In the genomic region with DNA sequence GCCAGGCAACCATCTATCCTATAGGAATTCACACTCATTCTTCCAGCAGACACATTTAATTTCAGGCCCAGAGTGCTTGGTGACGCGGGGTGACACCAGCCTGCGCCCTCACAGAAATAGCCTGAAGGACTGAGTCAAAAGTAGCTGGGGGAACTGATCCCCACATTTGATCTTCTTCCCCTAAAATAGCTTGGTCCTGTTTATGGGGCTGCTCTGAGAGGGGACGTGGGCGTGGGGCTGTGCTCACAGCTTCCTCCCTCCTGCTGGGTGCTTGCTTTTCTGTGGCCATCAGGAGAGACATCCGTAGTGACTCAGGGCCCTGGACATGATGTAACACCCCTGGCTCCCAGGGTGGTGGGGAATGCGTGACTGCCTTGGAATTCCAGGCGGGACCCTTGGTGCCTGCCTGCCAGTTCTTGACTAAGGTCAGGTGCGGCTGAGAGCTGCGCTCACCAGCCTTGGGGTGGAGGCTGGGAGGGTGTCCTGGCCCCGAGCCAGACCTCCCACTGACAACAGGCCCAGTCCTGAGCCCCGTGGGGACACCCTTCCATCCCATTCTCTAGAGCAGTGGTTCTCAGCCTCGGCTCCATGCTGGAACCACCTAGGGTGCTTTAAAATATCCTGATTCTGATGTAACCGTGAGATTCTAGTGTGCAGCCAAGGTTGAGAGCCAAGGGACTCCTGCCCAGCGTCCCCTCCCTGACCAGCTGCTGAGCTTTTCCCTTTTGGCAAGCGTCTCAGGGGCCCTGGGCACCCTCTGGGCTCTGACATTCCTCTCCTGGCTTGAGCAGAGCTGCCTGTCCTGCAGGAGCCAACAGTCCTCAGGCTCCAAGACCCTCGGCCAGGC, we compare ENCODE assay signal across 10 cellular contexts. TPM values are rescaled to one million over a fixed set of nuclear protein-coding genes. Genes with fewer than 3 reads are reported as not detected.
DNase-seq lines count a peak whose midpoint lies in the region; ATAC-seq and TF ChIP-seq lines count a peak whose summit lies in the region.
"Had no signal": no experiment of that assay in that cellular context is flagged by ENCODE, and none has a peak within 500 bp of the region (broad histone marks: within the 10 kb centered on the region; RNA-seq: fewer than 3 reads in every experiment).

No MANE protein-coding gene starts in this region.

- TF ChIP-seq CTCF in heart left ventricle (IDR thresholded peaks at IDR 0.05): no peak

- peak overlapping the region; percentile 20 to 82 (median 57) for H3K27ac ChIP-seq in heart left ventricle

- intact Hi-C loops in heart left ventricle (cut with DNase I): no loop called here

- no peaks in the 10 kb centered on the region for H3K36me3 Mint-ChIP-seq in T-helper 17 cell (ENCODE audit: low read depth)

- no peak overlapping the region for H3K4me3 ChIP-seq in heart left ventricle
- H3K4me3 ChIP-seq in skeletal muscle cell (ENCODE audit: low read depth, low read length): no peak overlapping the region

- 37 to 58% (median 48%) methylated on average over 13 to 17 of the region's 17 CpGs for WGBS in heart left ventricle, 4 donors

- peaks cover 3 to 51% (median 42%) of the 10 kb centered on the region in 12 donors for H3K4me1 ChIP-seq in heart left ventricle

- no peaks in the 10 kb centered on the region for H3K27me3 ChIP-seq in heart left ventricle

- TF ChIP-seq POLR2A in heart left ventricle (IDR thresholded peaks at IDR 0.05): no peak

- peak overlapping the region; percentile 19 for H3K4me3 Mint-ChIP-seq in T-helper 17 cell
- H3K4me3 Mint-ChIP-seq: activated B cell treated with CpG ODN at 0.5 μM for 24 hours, B cell had no signal

- H3K27ac Mint-ChIP-seq in T-helper 17 cell: peak overlapping the region; percentile 96
- H3K27ac Mint-ChIP-seq: activated B cell treated with CpG ODN at 0.5 μM for 24 hours, B cell had no signal

- H3K4me1 Mint-ChIP-seq in T-helper 17 cell: peaks cover 27% of the 10 kb centered on the region

- ATAC-seq in T-helper 17 cell (no peak), heart left ventricle (peak; percentile 63 to 80 (median 72)), GM21390 (IDR thresholded peaks at IDR 0.05; ENCODE audit: unreplicated experiment) (no peak)

- DNase-seq in DMS53 (lab: John Stamatoyannopoulos, UW): peak; percentile 51
- DNase-seq in DMS53 treated with DMSO at 0.1 percent for 48 hours (lab: John Stamatoyannopoulos, UW; ENCODE audit: unreplicated experiment): no peak
- no peak for DNase-seq in T-helper 17 cell
- DNase-seq in heart left ventricle: peak; percentile 44 to 80 (median 70)
- peak; percentile 93 for DNase-seq in skeletal muscle cell (ENCODE audit: low read depth)
- DNase-seq in SK-N-DZ (ENCODE audit: low spot score): no peak
- no peak for DNase-seq in NCI-H1694 (lab: John Stamatoyannopoulos, UW)
- DNase-seq: activated B cell treated with CpG ODN at 0.5 μM for 24 hours had no signal

- H3K9me3 ChIP-seq in T-helper 17 cell (ENCODE audit: control insufficient read depth, low read length, poor library complexity, severe bottlenecking) (no peaks in the 10 kb centered on the region), heart left ventricle (no peaks in the 10 kb centered on the region)

- H3K27me3 Mint-ChIP-seq in T-helper 17 cell: peaks cover 5% of the 10 kb centered on the region
- H3K27me3 Mint-ChIP-seq: activated B cell treated with CpG ODN at 0.5 μM for 24 hours had no signal

- H3K36me3 ChIP-seq in heart left ventricle: no peaks in the 10 kb centered on the region

RNA-seq across cellular contexts. Expression of a gene that starts 47.4 kb away (rescaled TPM):
- total RNA-seq in T-helper 17 cell (100 to 1,000 TPM; 161 to 181 TPM), heart left ventricle (10 to 100 TPM; 16.3 to 32.0 (median 19.9) TPM)
- 10 to 100 TPM in 1 of 2 donors, 1 to 10 TPM in 1; 9.1 to 21.2 TPM for polyA plus RNA-seq in heart left ventricle
- 9.8 and 14.5 TPM in 2 replicates for polyA plus RNA-seq in SK-N-DZ (2014; cell fraction: cytosol; rRNA removed)
- 6.3 and 6.9 TPM in 2 replicates for polyA plus RNA-seq in SK-N-DZ (2014; cell fraction: nucleus; rRNA removed)

Comparison
In these comparisons a context has a peak if more than half of its experiments do, and no peak if none do; other contexts are left out.
1. DNase-seq: peak in DMS53 (single experiment), heart left ventricle (5 of 5) and skeletal muscle cell (single experiment); none in DMS53 treated with DMSO at 0.1 percent for 48 hours (single experiment), T-helper 17 cell (0 of 3), SK-N-DZ (single experiment) and NCI-H1694 (single experiment).
2. ATAC-seq: peak in heart left ventricle (4 of 4); none in T-helper 17 cell (single experiment) and GM21390 (single experiment).
3. RNA of a gene that starts 47.4 kb away (total RNA-seq): 161 to 181 TPM in T-helper 17 cell; 16.3 to 32.0 TPM in heart left ventricle; every median in the first group is over 4 times any median in the second.